ENCODE assay signal across 17 cellular contexts in genomic region chr15:23514492-23514891, GRCh38. TPM values are rescaled to one million over a fixed set of nuclear protein-coding genes. Genes with fewer than 3 reads are reported as not detected.
DNase-seq lines count a peak whose midpoint lies in the region; ATAC-seq and TF ChIP-seq lines count a peak whose summit lies in the region.
"Had no signal": no experiment of that assay in that cellular context is flagged by ENCODE, and none has a peak within 500 bp of the region (broad histone marks: within the 10 kb centered on the region; RNA-seq: fewer than 3 reads in every experiment).

No MANE protein-coding gene starts in this region.

- H4K91ac ChIP-seq in neuronal stem cell (ENCODE audit: low read depth, low read length, poor library complexity): no peak overlapping the region

- H2BK15ac ChIP-seq in neuronal stem cell (ENCODE audit: low read length): no peak overlapping the region

- H3K27me3 Mint-ChIP-seq in activated naive CD4-positive, alpha-beta T cell treated with anti-CD3 and anti-CD28 coated beads for 36 hours (ENCODE audit: low read depth): peaks cover 3% of the 10 kb centered on the region
- H3K27me3 Mint-ChIP-seq in GM23338 (ENCODE audit: insufficient read depth, low read depth, poor library complexity): peaks cover 3% of the 10 kb centered on the region
- H3K27me3 Mint-ChIP-seq in MCF 10A (ENCODE audit: insufficient read depth, unreplicated experiment): no peaks in the 10 kb centered on the region
- H3K27me3 Mint-ChIP-seq: CD4-positive, CD25-positive, alpha-beta regulatory T cell; CD8-positive, alpha-beta memory T cell had no signal

- H3K79me2 ChIP-seq in GM23338 (replicated peaks; ENCODE audit: insufficient read depth): no peaks in the 10 kb centered on the region

- H3K27me3 ChIP-seq in GM23338 (ENCODE audit: insufficient read depth): no peaks in the 10 kb centered on the region
- no peaks in the 10 kb centered on the region for H3K27me3 ChIP-seq in neuronal stem cell (ENCODE audit: control insufficient read depth in 3 of 3, insufficient read depth in 3 of 3, low read depth in 1 of 3, low read length in 3 of 3)
- H3K27me3 ChIP-seq: BE2C had no signal

- no peak overlapping the region for H3K23ac ChIP-seq in neuronal stem cell (ENCODE audit: low read depth, low read length, poor library complexity)

- 0 out of 2 replicates have a peak, but pooled peaks cover 5% of the 10 kb centered on the region for H3K9me2 ChIP-seq in GM23338 (ENCODE audit: insufficient read depth)

- peaks cover 2% of the 10 kb centered on the region for H3K9me3 Mint-ChIP-seq in activated naive CD4-positive, alpha-beta T cell treated with anti-CD3 and anti-CD28 coated beads for 36 hours
- peaks cover 86% of the 10 kb centered on the region for H3K9me3 Mint-ChIP-seq in GM23338
- H3K9me3 Mint-ChIP-seq in MCF 10A (ENCODE audit: unreplicated experiment): peaks cover 11% of the 10 kb centered on the region

- no peak overlapping the region for H3K18ac ChIP-seq in neuronal stem cell (ENCODE audit: low read length)

- intact Hi-C loops in activated naive CD4-positive, alpha-beta T cell treated with anti-CD3 and anti-CD28 coated beads for 36 hours (cut with micrococcal nuclease): no loop called here
- intact Hi-C loops in MCF 10A (cut with micrococcal nuclease): no loop called here

- no peak overlapping the region for H3K14ac ChIP-seq in neuronal stem cell (ENCODE audit: low read length)

- H3K4me3 ChIP-seq in GM23338 (no peak overlapping the region), neuronal stem cell (ENCODE audit: low read length in 2 of 2) (no peak overlapping the region)
- H3K4me3 ChIP-seq: HAP-1 had no signal

- CTCF ChIA-PET in activated naive CD4-positive, alpha-beta T cell treated with anti-CD3 and anti-CD28 coated beads for 36 hours (lab: Charles Lee): no interaction called here
- CTCF ChIA-PET in MCF 10A (lab: Yijun Ruan, JAX): no interaction called here

- H3K4ac ChIP-seq in neuronal stem cell (ENCODE audit: low read length): no peak overlapping the region

- TF ChIP-seq CTCF in GM23338 (conservative IDR thresholded peaks at IDR 0.05; ENCODE audit: low read depth in 2 of 2) (no peak), MCF 10A (IDR thresholded peaks at IDR 0.05; ENCODE audit: unreplicated experiment) (no peak)

- H3F3A ChIP-seq in GM23338 (replicated peaks; ENCODE audit: low read depth): no peaks in the 10 kb centered on the region

- no TSS peak for BruUV-seq in MCF 10A (replicated peaks; lab: Mats Ljungman, UMichigan)

- no peaks in the 10 kb centered on the region for H3K79me1 ChIP-seq in neuronal stem cell (ENCODE audit: low read depth, low read length)

- no peak for ATAC-seq in GM23338
- ATAC-seq: HepG2 had no signal

- H2BK5ac ChIP-seq in neuronal stem cell (ENCODE audit: low read length): no peak overlapping the region

- no peak overlapping the region for H2BK120ac ChIP-seq in neuronal stem cell (ENCODE audit: low read depth, low read length)

- H3K36me3 ChIP-seq in GM23338 (ENCODE audit: insufficient read depth) (no peaks in the 10 kb centered on the region; the same call in 1 of the 2 replicates), neuronal stem cell (replicated peaks in 1 of 2; ENCODE audit: control insufficient read depth in 2 of 2, insufficient read depth in 2 of 2, low read length in 2 of 2) (no peaks in the 10 kb centered on the region)
- H3K36me3 ChIP-seq: BE2C, HAP-1 had no signal

- H2AFZ ChIP-seq in GM23338 (peak overlapping the region; percentile 33; the same call in 1 of the 2 replicates), neuronal stem cell (ENCODE audit: low read length) (peak overlapping the region; percentile 36)

- H3K9me3 ChIP-seq in neuronal stem cell (replicated peaks in 1 of 2; ENCODE audit: control insufficient read depth in 2 of 2, insufficient read depth in 1 of 2, low read depth in 1 of 2, low read length in 2 of 2): peaks cover 0 to 10% of the 10 kb centered on the region in 2 donors
- H3K9me3 ChIP-seq: BE2C, HAP-1 had no signal

- H4K8ac ChIP-seq in neuronal stem cell (ENCODE audit: low read depth, low read length): no peak overlapping the region

- H4K20me1 ChIP-seq in GM23338 (replicated peaks; ENCODE audit: insufficient read depth): no peaks in the 10 kb centered on the region

- H3K4me1 Mint-ChIP-seq in activated naive CD4-positive, alpha-beta T cell treated with anti-CD3 and anti-CD28 coated beads for 36 hours (ENCODE audit: low read depth): no peaks in the 10 kb centered on the region
- H3K4me1 Mint-ChIP-seq in GM23338 (no peaks in the 10 kb centered on the region), MCF 10A (ENCODE audit: insufficient read depth, unreplicated experiment) (no peaks in the 10 kb centered on the region)
- H3K4me1 Mint-ChIP-seq: CD4-positive, CD25-positive, alpha-beta regulatory T cell; CD8-positive, alpha-beta memory T cell had no signal

- DNase-seq in activated naive CD4-positive, alpha-beta T cell treated with anti-CD3 and anti-CD28 coated beads for 36 hours: peak; percentile 5
- DNase-seq in activated naive CD4-positive, alpha-beta T cell (lab: John Stamatoyannopoulos, UW): no peak
- DNase-seq in GM23338 (ENCODE audit: low spot score) (no peak), OCI-M1 (lab: John Stamatoyannopoulos, UW) (peak; percentile 83), neuronal stem cell (ENCODE audit: low spot score) (no peak), MCF 10A (ENCODE audit: unreplicated experiment) (no peak), NCI-H82 treated with DMSO at 0.1 percent for 48 hours (lab: John Stamatoyannopoulos, UW; ENCODE audit: unreplicated experiment) (no peak)
- DNase-seq: ACHN; BE2C; C1 segment of cervical spinal cord; CD8-positive, alpha-beta memory T cell; COR-L47; DMS 273 treated with DMSO at 0.1 percent for 48 hours; DMS53 had no signal

- POLR2A ChIA-PET in MCF 10A (lab: Yijun Ruan, JAX): no interaction called here

- H3K27ac ChIP-seq in GM23338 (ENCODE audit: low read depth) (no peak overlapping the region), neuronal stem cell (replicated peaks; ENCODE audit: low read length) (no peak overlapping the region)

- no peak overlapping the region for H3K4me2 ChIP-seq in GM23338
- H3K4me2 ChIP-seq in neuronal stem cell (ENCODE audit: insufficient read depth, low read length, poor library complexity, severe bottlenecking): no peak overlapping the region

- no peak overlapping the region for H3K4me3 Mint-ChIP-seq in activated naive CD4-positive, alpha-beta T cell treated with anti-CD3 and anti-CD28 coated beads for 36 hours
- H3K4me3 Mint-ChIP-seq in GM23338: no peak overlapping the region
- no peak overlapping the region for H3K4me3 Mint-ChIP-seq in MCF 10A (ENCODE audit: unreplicated experiment)
- H3K4me3 Mint-ChIP-seq: CD4-positive, CD25-positive, alpha-beta regulatory T cell; CD8-positive, alpha-beta memory T cell had no signal

- H3K4me1 ChIP-seq in GM23338 (ENCODE audit: insufficient read depth): no peaks in the 10 kb centered on the region
- H3K4me1 ChIP-seq in neuronal stem cell (ENCODE audit: control insufficient read depth in 2 of 2, insufficient read depth in 1 of 2, low read depth in 1 of 2, low read length in 2 of 2): peaks cover 0 to 3% of the 10 kb centered on the region in 2 donors
- H3K4me1 ChIP-seq: BE2C, HAP-1 had no signal

- no peak overlapping the region for H3K27ac Mint-ChIP-seq in activated naive CD4-positive, alpha-beta T cell treated with anti-CD3 and anti-CD28 coated beads for 36 hours
- H3K27ac Mint-ChIP-seq in GM23338 (no peak overlapping the region), MCF 10A (ENCODE audit: low read depth, unreplicated experiment) (no peak overlapping the region)
- H3K27ac Mint-ChIP-seq: CD4-positive, CD25-positive, alpha-beta regulatory T cell; CD8-positive, alpha-beta memory T cell had no signal

- no peak overlapping the region for H2BK12ac ChIP-seq in neuronal stem cell (ENCODE audit: low read length)

- H3K36me3 Mint-ChIP-seq in activated naive CD4-positive, alpha-beta T cell treated with anti-CD3 and anti-CD28 coated beads for 36 hours (ENCODE audit: low read depth): no peaks in the 10 kb centered on the region
- H3K36me3 Mint-ChIP-seq in GM23338 (ENCODE audit: low read depth) (peaks cover 13% of the 10 kb centered on the region), MCF 10A (ENCODE audit: insufficient read depth, unreplicated experiment) (no peaks in the 10 kb centered on the region)
- H3K36me3 Mint-ChIP-seq: CD4-positive, CD25-positive, alpha-beta regulatory T cell; CD8-positive, alpha-beta memory T cell had no signal

- WGBS in neuronal stem cell (ENCODE audit: extremely low coverage in 2 of 2, insufficient read length in 2 of 2, insufficient replicate concordance in 1 of 2), 2 donors: no CpG with 5 or more reads among the region's 1 CpG

- no peak overlapping the region for H3K9ac ChIP-seq in neuronal stem cell (ENCODE audit: low read depth, low read length, poor library complexity)

- no peak overlapping the region for H2AK5ac ChIP-seq in neuronal stem cell (ENCODE audit: low read depth, low read length)

TF ChIP-seq in GM23338, 12 proteins besides CTCF, POLR2A, EP300 and RAD21:
- TF ChIP-seq, protein P1, sequence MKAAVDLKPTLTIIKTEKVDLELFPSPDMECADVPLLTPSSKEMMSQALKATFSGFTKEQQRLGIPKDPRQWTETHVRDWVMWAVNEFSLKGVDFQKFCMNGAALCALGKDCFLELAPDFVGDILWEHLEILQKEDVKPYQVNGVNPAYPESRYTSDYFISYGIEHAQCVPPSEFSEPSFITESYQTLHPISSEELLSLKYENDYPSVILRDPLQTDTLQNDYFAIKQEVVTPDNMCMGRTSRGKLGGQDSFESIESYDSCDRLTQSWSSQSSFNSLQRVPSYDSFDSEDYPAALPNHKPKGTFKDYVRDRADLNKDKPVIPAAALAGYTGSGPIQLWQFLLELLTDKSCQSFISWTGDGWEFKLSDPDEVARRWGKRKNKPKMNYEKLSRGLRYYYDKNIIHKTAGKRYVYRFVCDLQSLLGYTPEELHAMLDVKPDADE (IDR thresholded peaks at IDR 0.05): no peak
- TF ChIP-seq NANOG (IDR thresholded peaks at IDR 0.05; ENCODE audit: borderline replicate concordance) (no peak), STAT1 (IDR thresholded peaks at IDR 0.05; ENCODE audit: unreplicated experiment) (no peak), JUNB (IDR thresholded peaks at IDR 0.05; ENCODE audit: unreplicated experiment) (no peak), ZNF114 (CRISPR knock-in tag; IDR thresholded peaks at IDR 0.05) (no peak)
TF ChIP-seq in GM23338: peak in this region for 0.

RNA-seq across cellular contexts. Expression of gene MKRN3, which starts 51.0 kb away (rescaled TPM):
- total RNA-seq in activated naive CD4-positive, alpha-beta T cell treated with anti-CD3 and anti-CD28 coated beads for 36 hours: 1 to 10 TPM; 2.5 to 3.2 TPM
- not detected in 2 replicates for total RNA-seq in GM23338 (2014; rRNA removed; shearing (Covaris generic))
- polyA plus RNA-seq in GM23338 (2016; fragmentation: Nextera tagmentation; extraction: Ambion mirVana): not detected in 2 replicates
- 0.49 TPM for polyA plus RNA-seq in neuronal stem cell (2013, experiment 1 of 2)
- 0.28 TPM for polyA plus RNA-seq in neuronal stem cell (2013, experiment 2 of 2)
- not detected in 2 replicates for total RNA-seq in MCF 10A (2022)

Comparison
In these comparisons a context has a peak if more than half of its experiments do, and no peak if none do; other contexts are left out.
1. DNase-seq: peak in activated naive CD4-positive, alpha-beta T cell treated with anti-CD3 and anti-CD28 coated beads for 36 hours (single experiment) and OCI-M1 (single experiment); none in activated naive CD4-positive, alpha-beta T cell (0 of 4), GM23338 (single experiment), neuronal stem cell (single experiment), MCF 10A (single experiment) and NCI-H82 treated with DMSO at 0.1 percent for 48 hours (single experiment).